In the genomic region with DNA sequence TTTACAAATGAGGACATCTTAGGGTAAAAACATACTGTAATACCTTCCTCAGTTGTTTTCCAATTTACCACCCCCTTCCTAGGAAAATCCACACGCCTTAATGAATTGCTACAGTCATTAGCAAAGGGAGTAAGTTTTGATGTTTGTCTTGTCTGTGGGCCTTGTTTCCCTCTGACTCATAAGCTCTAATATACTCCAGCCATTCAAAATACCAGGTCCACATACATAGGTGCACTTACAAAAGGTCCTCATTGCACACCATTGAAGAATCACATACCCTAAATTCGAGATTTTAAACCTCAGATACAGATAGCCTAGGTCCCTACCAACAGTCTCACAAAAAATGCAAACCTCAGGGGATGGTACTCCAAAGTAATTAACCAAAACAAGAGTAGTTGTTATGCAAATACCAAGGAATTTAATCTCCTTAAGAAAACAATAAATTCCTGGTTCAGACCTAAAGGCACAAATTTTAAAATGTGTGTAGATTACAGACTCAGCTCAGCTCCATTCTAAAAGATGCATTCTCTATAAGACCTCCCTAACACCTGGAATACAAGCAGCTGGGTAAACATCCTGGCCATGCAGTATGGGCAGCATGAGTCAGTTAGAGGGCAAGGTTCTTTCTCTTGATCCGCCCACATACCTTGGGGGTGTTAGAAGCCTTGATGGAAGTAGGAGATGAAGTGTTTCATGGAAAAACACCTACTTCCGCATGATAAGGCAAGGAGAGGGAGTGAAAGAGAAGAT, we compare ENCODE assay signal across 13 cellular contexts. TPM values are rescaled to one million over a fixed set of nuclear protein-coding genes. Genes with fewer than 3 reads are reported as not detected.
A peak's percentile ranks its signal among the peaks of the same experiment; 100 is the strongest.
DNase-seq lines count a peak whose midpoint lies in the region; ATAC-seq, FAIRE-seq and TF ChIP-seq lines count a peak whose summit lies in the region.
"Had no signal": no experiment of that assay in that cellular context is flagged by ENCODE, and none has a peak within 500 bp of the region (broad histone marks: within the 10 kb centered on the region; RNA-seq: fewer than 3 reads in every experiment).

No MANE protein-coding gene starts in this region.

- no peak for ATAC-seq in HG03196 (IDR thresholded peaks at IDR 0.05; ENCODE audit: unreplicated experiment)
- ATAC-seq in stimulated activated effector memory CD8-positive, alpha-beta T cell treated with anti-CD3 and anti-CD28 coated beads, Interleukin-12 subunit alpha, Interleukin-12 subunit beta, amount 100 ng/mL, for 72 hours = no peak
- no peak for ATAC-seq in activated CD4-positive, CD25-positive, alpha-beta regulatory T cell treated with anti-CD3 and anti-CD28 coated beads, Interleukin-2, amount 50 U/mL, for 24 hours
- ATAC-seq: CD8-positive, alpha-beta T cell had no signal

- no peak for FAIRE-seq in astrocyte (lab: Jason Lieb, UNC)
- FAIRE-seq: endometrium had no signal

- H3K27me3 Mint-ChIP-seq in astrocyte (ENCODE audit: low read depth, unreplicated experiment) = peaks cover 4% of the 10 kb centered on the region
- peaks cover 13% of the 10 kb centered on the region for H3K27me3 Mint-ChIP-seq in glutamatergic neuron (ENCODE audit: unreplicated experiment)

- H3K4me3 Mint-ChIP-seq in astrocyte (ENCODE audit: unreplicated experiment) (no peak overlapping the region), glutamatergic neuron (ENCODE audit: unreplicated experiment) (no peak overlapping the region)
- H3K4me3 Mint-ChIP-seq in stimulated activated effector memory CD8-positive, alpha-beta T cell treated with anti-CD3 and anti-CD28 coated beads, Interleukin-12 subunit alpha, Interleukin-12 subunit beta, amount 100 ng/mL, for 72 hours = no peak overlapping the region
- H3K4me3 Mint-ChIP-seq: activated naive CD4-positive, alpha-beta T cell treated with anti-CD3 and anti-CD28 coated beads for 36 hours; CD8-positive, alpha-beta T cell had no signal

- no peak overlapping the region for H3K4me3 ChIP-seq in astrocyte (ENCODE audit: insufficient read depth, low read depth, low read length)
- H3K4me3 ChIP-seq: lower lobe of right lung had no signal

- no peak overlapping the region for H3K9ac ChIP-seq in astrocyte (ENCODE audit: low read length)

- H3K4me2 ChIP-seq in astrocyte (ENCODE audit: low read length) = peak overlapping the region; percentile 18

- no peaks in the 10 kb centered on the region for H3K36me3 ChIP-seq in astrocyte (ENCODE audit: insufficient read depth, low read length)
- H3K36me3 ChIP-seq: lower lobe of right lung had no signal

- H3K27ac ChIP-seq in astrocyte (ENCODE audit: low read depth, low read length) = no peak overlapping the region
- H3K27ac ChIP-seq: HL-60, lower lobe of right lung had no signal

- H3K27ac Mint-ChIP-seq in astrocyte (ENCODE audit: unreplicated experiment) (no peak overlapping the region), glutamatergic neuron (ENCODE audit: unreplicated experiment) (no peak overlapping the region)
- H3K27ac Mint-ChIP-seq in stimulated activated effector memory CD8-positive, alpha-beta T cell treated with anti-CD3 and anti-CD28 coated beads, Interleukin-12 subunit alpha, Interleukin-12 subunit beta, amount 100 ng/mL, for 72 hours = no peak overlapping the region
- H3K27ac Mint-ChIP-seq: activated naive CD4-positive, alpha-beta T cell treated with anti-CD3 and anti-CD28 coated beads for 36 hours; CD8-positive, alpha-beta T cell had no signal

- H3K27me3 ChIP-seq in astrocyte (ENCODE audit: insufficient read depth, low read length) = no peaks in the 10 kb centered on the region

- no peaks in the 10 kb centered on the region for H3K9me3 Mint-ChIP-seq in astrocyte (ENCODE audit: unreplicated experiment)
- H3K9me3 Mint-ChIP-seq in glutamatergic neuron (ENCODE audit: unreplicated experiment) = no peaks in the 10 kb centered on the region
- H3K9me3 Mint-ChIP-seq in stimulated activated effector memory CD8-positive, alpha-beta T cell treated with anti-CD3 and anti-CD28 coated beads, Interleukin-12 subunit alpha, Interleukin-12 subunit beta, amount 100 ng/mL, for 72 hours = no peaks in the 10 kb centered on the region
- H3K9me3 Mint-ChIP-seq: activated naive CD4-positive, alpha-beta T cell treated with anti-CD3 and anti-CD28 coated beads for 36 hours; CD8-positive, alpha-beta T cell had no signal

- H4K20me1 ChIP-seq in astrocyte (ENCODE audit: insufficient read depth, low read length) = no peaks in the 10 kb centered on the region

- no peaks in the 10 kb centered on the region for H3K79me2 ChIP-seq in astrocyte (ENCODE audit: insufficient read depth, low read length)

- H2AFZ ChIP-seq in astrocyte (ENCODE audit: low read depth, low read length) = no peak overlapping the region

- H3K4me1 ChIP-seq in astrocyte (ENCODE audit: insufficient read depth, low read length) = peaks cover 21% of the 10 kb centered on the region
- H3K4me1 ChIP-seq: lower lobe of right lung had no signal

- H3K36me3 Mint-ChIP-seq in astrocyte (ENCODE audit: low read depth, unreplicated experiment) (no peaks in the 10 kb centered on the region), glutamatergic neuron (ENCODE audit: unreplicated experiment) (no peaks in the 10 kb centered on the region)
- H3K36me3 Mint-ChIP-seq in stimulated activated effector memory CD8-positive, alpha-beta T cell treated with anti-CD3 and anti-CD28 coated beads, Interleukin-12 subunit alpha, Interleukin-12 subunit beta, amount 100 ng/mL, for 72 hours = no peaks in the 10 kb centered on the region
- H3K36me3 Mint-ChIP-seq: CD8-positive, alpha-beta T cell had no signal

- TF ChIP-seq CTCF in astrocyte (IDR thresholded peaks at IDR 0.05; ENCODE audit: insufficient read depth, low read depth, low read length) = no peak
- TF ChIP-seq CTCF in glutamatergic neuron (IDR thresholded peaks at IDR 0.05; ENCODE audit: partially characterized antibody, unreplicated experiment) = no peak

- DNase-seq in ELR (ENCODE audit: low read depth) (peak; percentile 27), NCI-H2029 (lab: John Stamatoyannopoulos, UW) (peak; percentile 58), astrocyte (ENCODE audit: low read depth) (peak; percentile 86), left kidney (ENCODE audit: low read depth, low spot score) (peak; percentile 81), glutamatergic neuron (no peak)
- DNase-seq in stimulated activated effector memory CD8-positive, alpha-beta T cell treated with anti-CD3 and anti-CD28 coated beads, Interleukin-12 subunit alpha, Interleukin-12 subunit beta, amount 100 ng/mL, for 72 hours (ENCODE audit: low spot score in 2 of 2) = no peak
- DNase-seq: activated naive CD4-positive, alpha-beta T cell treated with anti-CD3 and anti-CD28 coated beads for 36 hours; CD8-positive, alpha-beta T cell; lower lobe of right lung had no signal

- peaks cover 21% of the 10 kb centered on the region for H3K4me1 Mint-ChIP-seq in astrocyte (ENCODE audit: low read depth, unreplicated experiment)
- H3K4me1 Mint-ChIP-seq in glutamatergic neuron (ENCODE audit: low read depth, unreplicated experiment) = no peaks in the 10 kb centered on the region
- peaks cover 8% of the 10 kb centered on the region for H3K4me1 Mint-ChIP-seq in stimulated activated effector memory CD8-positive, alpha-beta T cell treated with anti-CD3 and anti-CD28 coated beads, Interleukin-12 subunit alpha, Interleukin-12 subunit beta, amount 100 ng/mL, for 72 hours

- no peaks in the 10 kb centered on the region for H3K9me3 ChIP-seq in astrocyte (ENCODE audit: insufficient read depth, low read depth, low read length)
- H3K9me3 ChIP-seq: lower lobe of right lung had no signal

RNA-seq across cellular contexts. Expression of gene LIPK, which starts 3.0 kb away (rescaled TPM):
- total RNA-seq in astrocyte = not detected in 2 replicates
- total RNA-seq in glutamatergic neuron (ENCODE audit: unreplicated experiment) = not detected
- total RNA-seq: activated naive CD4-positive, alpha-beta T cell treated with anti-CD3 and anti-CD28 coated beads for 36 hours; CD8-positive, alpha-beta T cell; lower lobe of right lung had no signal

RNA-seq across cellular contexts. Expression of gene LIPF, which starts 38.8 kb away (rescaled TPM):
- total RNA-seq in astrocyte = not detected in 2 replicates
- total RNA-seq in glutamatergic neuron (ENCODE audit: unreplicated experiment) = not detected
- total RNA-seq: activated naive CD4-positive, alpha-beta T cell treated with anti-CD3 and anti-CD28 coated beads for 36 hours; CD8-positive, alpha-beta T cell; lower lobe of right lung had no signal

RNA-seq across cellular contexts. Expression of gene LIPN, which starts 56.8 kb away (rescaled TPM):
- total RNA-seq in astrocyte (not detected in 2 replicates), glutamatergic neuron (ENCODE audit: unreplicated experiment) (not detected)
- total RNA-seq: activated naive CD4-positive, alpha-beta T cell treated with anti-CD3 and anti-CD28 coated beads for 36 hours; CD8-positive, alpha-beta T cell had no signal

Comparison
In these comparisons a context has a peak if more than half of its experiments do, and no peak if none do; other contexts are left out.
1. DNase-seq: peak in ELR (single experiment), NCI-H2029 (single experiment), astrocyte (single experiment) and left kidney (single experiment); none in glutamatergic neuron (single experiment) and stimulated activated effector memory CD8-positive, alpha-beta T cell treated with anti-CD3 and anti-CD28 coated beads, Interleukin-12 subunit alpha, Interleukin-12 subunit beta, amount 100 ng/mL, for 72 hours (0 of 2).